18 cellular contexts compared by ENCODE assay signal in the genomic region with DNA sequence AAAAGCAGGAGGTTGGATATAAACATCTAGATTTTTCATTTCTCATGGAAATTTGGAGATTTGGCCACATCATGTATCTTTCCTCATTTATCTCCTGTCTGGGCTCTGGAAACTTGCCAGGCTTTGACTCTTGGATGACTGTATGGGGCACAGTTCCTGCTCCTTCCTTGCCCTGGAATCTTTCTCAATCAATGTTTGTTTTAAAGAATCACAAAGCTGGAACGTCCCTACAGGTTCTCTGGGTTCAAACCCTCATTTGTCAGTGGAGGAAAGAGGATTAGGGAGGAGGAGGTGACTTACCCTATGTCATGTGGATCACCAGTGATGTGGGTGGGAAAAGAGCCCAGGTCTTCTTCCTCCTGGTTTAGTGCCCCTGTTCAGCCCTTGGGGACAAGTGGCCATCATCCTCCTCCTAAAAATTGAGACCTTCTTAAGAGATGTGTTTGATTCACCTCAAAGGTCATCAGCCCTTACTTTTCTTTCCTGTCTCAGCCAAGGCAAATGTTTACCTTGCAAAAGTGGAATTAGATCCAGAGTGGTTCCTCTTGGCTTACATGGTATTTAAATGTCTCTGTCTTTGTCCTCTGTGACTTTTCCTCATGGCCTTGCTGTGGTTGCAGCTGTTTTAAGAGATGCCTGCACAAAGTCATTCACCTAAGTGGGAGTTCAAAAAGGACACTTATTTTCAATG. TPM values are rescaled to one million over a fixed set of nuclear protein-coding genes. Genes with fewer than 3 reads are reported as not detected.
DNase-seq lines count a peak whose midpoint lies in the region; ATAC-seq and TF ChIP-seq lines count a peak whose summit lies in the region.
"Had no signal": no experiment of that assay in that cellular context is flagged by ENCODE, and none has a peak within 500 bp of the region (broad histone marks: within the 10 kb centered on the region; RNA-seq: fewer than 3 reads in every experiment).

No MANE protein-coding gene starts in this region.

- ATAC-seq in HG03108 (IDR thresholded peaks at IDR 0.05; ENCODE audit: unreplicated experiment): no peak
- ATAC-seq: activated CD8-positive, alpha-beta memory T cell treated with anti-CD3 and anti-CD28 coated beads, Interleukin-2, amount 10 ng/mL, durations not matched to agents 7 days and 5 days; sciatic nerve had no signal

- no peaks in the 10 kb centered on the region for H3K9me3 ChIP-seq in MG63
- H3K9me3 ChIP-seq in neutrophil: no peaks in the 10 kb centered on the region

- H3K27ac ChIP-seq in neutrophil: peak overlapping the region; percentile 26
- H3K27ac ChIP-seq: SK-N-MC had no signal

- no peak for TF ChIP-seq CTCF in epithelial cell of esophagus (IDR thresholded peaks at IDR 0.05; ENCODE audit: insufficient read depth, low read depth, low read length, missing control alignments)
- no peak for TF ChIP-seq CTCF in neutrophil (IDR thresholded peaks at IDR 0.05)
- no peak for TF ChIP-seq CTCF in GM13977 (IDR thresholded peaks at IDR 0.05; ENCODE audit: extremely low read depth, insufficient read depth, missing control alignments)

- in situ Hi-C loops in GM13977 (cut with MboI; ENCODE audit: low pct_unique_long_range_greater_than_20kb, low sequenced_read_pairs, unreplicated experiment): no loop called here

- H3K4me1 ChIP-seq in neutrophil (ENCODE audit: control insufficient read depth in 1 of 2, insufficient read depth in 1 of 2, low read depth in 1 of 2, low read length in 1 of 2): peaks cover 64 to 71% of the 10 kb centered on the region in 2 experiments

- H3K36me3 ChIP-seq in MG63 (no peaks in the 10 kb centered on the region), neutrophil (no peaks in the 10 kb centered on the region)

- DNase-seq in ELR (ENCODE audit: low read depth) (peak; percentile 78), MG63 (peak; percentile 75), epithelial cell of esophagus (ENCODE audit: low read depth) (peak; percentile 93), amygdala (lab: John Stamatoyannopoulos, UW) (no peak), GM13977 (ENCODE audit: low spot score) (no peak), putamen (ENCODE audit: low spot score) (no peak)
- DNase-seq: activated CD8-positive, alpha-beta memory T cell treated with anti-CD3 and anti-CD28 coated beads, Interleukin-2, amount 10 ng/mL, durations not matched to agents 7 days and 5 days; activated naive CD4-positive, alpha-beta T cell treated with anti-CD3 and anti-CD28 coated beads, Interleukin-2, amount 50 U/mL, for 16 hours; caudate nucleus; CD4-positive, alpha-beta memory T cell; NCI-H1436; nephron progenitor cell; stimulated activated naive CD4-positive, alpha-beta T cell treated with Interleukin-2 at 50 U/mL for 16 hours had no signal

- H3K27me3 ChIP-seq in MG63: no peaks in the 10 kb centered on the region
- H3K27me3 ChIP-seq in neutrophil: no peaks in the 10 kb centered on the region

- H3K4me3 ChIP-seq in MG63: no peak overlapping the region
- H3K4me3 ChIP-seq in epithelial cell of esophagus (ENCODE audit: low read length): no peak overlapping the region
- H3K4me3 ChIP-seq in neutrophil (ENCODE audit: low read depth in 1 of 2, low read length in 1 of 2): no peak overlapping the region
- H3K4me3 ChIP-seq: lung, SK-N-MC had no signal

RNA-seq across cellular contexts. Expression of a gene that starts 38.8 kb away (rescaled TPM):
- total RNA-seq in MG63 (2014; rRNA removed; shearing (Covaris generic); ENCODE audit: low replicate concordance): 21.9 and 37.3 TPM in 2 replicates

Comparison
In these comparisons a context has a peak if more than half of its experiments do, and no peak if none do; other contexts are left out.
1. DNase-seq: peak in ELR (single experiment), MG63 (single experiment) and epithelial cell of esophagus (single experiment); none in amygdala (0 of 56), GM13977 (single experiment) and putamen (single experiment).